In genomic region chr21:42715427-42715826, GRCh38 we compare ENCODE assay signal across 7 cellular contexts.
DNase-seq lines count a peak whose midpoint lies in the region; ATAC-seq and TF ChIP-seq lines count a peak whose summit lies in the region.
"Not testable (repeated sequence)": the region's sequence is repeated elsewhere in the genome, so short reads cannot be mapped to it uniquely, and the experiment has no call there.

No MANE protein-coding gene starts in this region.

- not testable (repeated sequence) for H3K9me3 ChIP-seq in liver (ENCODE audit: control insufficient read depth in 4 of 4, low read length in 3 of 4); prostate gland

- H3K36me3 Mint-ChIP-seq in mesothelial cell of epicardium, result not testable (repeated sequence)

- intact Hi-C loops in posterior vena cava (cut with DNase I); prostate gland (cut with DNase I): not testable (repeated sequence)

- peak overlapping the region; percentile 21 for H3K27ac Mint-ChIP-seq in mesothelial cell of epicardium

- H3K4me1 Mint-ChIP-seq in mesothelial cell of epicardium, result not testable (repeated sequence)

- not testable (repeated sequence) for H3K9me3 Mint-ChIP-seq in mesothelial cell of epicardium

- H3K4me3 Mint-ChIP-seq in mesothelial cell of epicardium, result not testable (repeated sequence)

- peak in 1 of 2 donors; percentile 42 for TF ChIP-seq RAD21 in liver (IDR thresholded peaks at IDR 0.05)

- H3K4me1 ChIP-seq in liver (ENCODE audit: control insufficient read depth in 4 of 4, insufficient read depth in 4 of 4, low read length in 3 of 4), result peaks cover 0 to 12% (median 4%) of the 10 kb centered on the region in 4 donors
- H3K4me1 ChIP-seq in prostate gland (replicated peaks), result not testable (repeated sequence)

- not testable (repeated sequence) for H3K36me3 ChIP-seq in liver (ENCODE audit: control insufficient read depth in 4 of 4, insufficient read depth in 3 of 4, low read depth in 1 of 4, low read length in 3 of 4); prostate gland

- not testable (repeated sequence) for H3K4me3 ChIP-seq in liver (ENCODE audit: low read depth in 1 of 3, low read length in 3 of 3); prostate gland

- peak overlapping the region; percentile 88 for H3K27ac ChIP-seq in VCaP
- H3K27ac ChIP-seq in liver (ENCODE audit: low read depth in 1 of 2, low read length in 2 of 2), result peak overlapping the region in 1 of 2 donors; percentile 77
- H3K27ac ChIP-seq in prostate gland, result peak overlapping the region; percentile 12 to 65

- H3K27me3 Mint-ChIP-seq in mesothelial cell of epicardium (ENCODE audit: low read depth), result not testable (repeated sequence)

- H3K9ac ChIP-seq in liver (ENCODE audit: low read depth in 1 of 2, low read length in 2 of 2), result not testable (repeated sequence)

- not testable (repeated sequence) for H3K27me3 ChIP-seq in liver (ENCODE audit: control insufficient read depth in 4 of 4, insufficient read depth in 4 of 4, low read length in 3 of 4); prostate gland (replicated peaks; ENCODE audit: insufficient read depth)

- ATAC-seq in left lobe of liver, result peak; percentile 60

- not testable (repeated sequence) for TF ChIP-seq POLR2A in prostate gland (IDR thresholded peaks at IDR 0.05)

- TF ChIP-seq CTCF in VCaP (conservative IDR thresholded peaks at IDR 0.05); liver (IDR thresholded peaks at IDR 0.05; ENCODE audit: low read depth, low read length, missing input control); mesothelial cell of epicardium (IDR thresholded peaks at IDR 0.05; ENCODE audit: unreplicated experiment); prostate gland (IDR thresholded peaks at IDR 0.05): not testable (repeated sequence)

- 60% methylated on average over 7 of the region's 7 CpGs for whole genome bisulfite sequencing in liver
- WGBS in prostate gland, result 86% methylated on average over 7 of the region's 7 CpGs

- peak; percentile 9 for DNase-seq in activated effector memory CD4-positive, alpha-beta T cell treated with anti-CD3 and anti-CD28 coated beads, Interleukin-2, amount 50 U/mL, for 16 hours
- DNase-seq in left lobe of liver (ENCODE audit: low spot score) (peak; percentile 52), posterior vena cava (ENCODE audit: low spot score) (peak; percentile 47)
- DNase-seq in mesothelial cell of epicardium (ENCODE audit: low spot score in 2 of 2, unreplicated experiment in 2 of 2); prostate gland (ENCODE audit: low spot score): not testable (repeated sequence)

TF ChIP-seq in liver, 16 proteins besides CTCF, POLR2A, EP300 and RAD21:
- peak; percentile 45 to 56 for TF ChIP-seq RXRA (IDR thresholded peaks at IDR 0.05)
- peak; percentile 49 for TF ChIP-seq SP1 (IDR thresholded peaks at IDR 0.05)
- peak; percentile 33 to 51 for TF ChIP-seq HNF4A (conservative IDR thresholded peaks at IDR 0.05)
- TF ChIP-seq ATF3 (IDR thresholded peaks at IDR 0.05), result peak; percentile 82
